Comparison of ENCODE assay signal across 8 cellular contexts in the genomic region with DNA sequence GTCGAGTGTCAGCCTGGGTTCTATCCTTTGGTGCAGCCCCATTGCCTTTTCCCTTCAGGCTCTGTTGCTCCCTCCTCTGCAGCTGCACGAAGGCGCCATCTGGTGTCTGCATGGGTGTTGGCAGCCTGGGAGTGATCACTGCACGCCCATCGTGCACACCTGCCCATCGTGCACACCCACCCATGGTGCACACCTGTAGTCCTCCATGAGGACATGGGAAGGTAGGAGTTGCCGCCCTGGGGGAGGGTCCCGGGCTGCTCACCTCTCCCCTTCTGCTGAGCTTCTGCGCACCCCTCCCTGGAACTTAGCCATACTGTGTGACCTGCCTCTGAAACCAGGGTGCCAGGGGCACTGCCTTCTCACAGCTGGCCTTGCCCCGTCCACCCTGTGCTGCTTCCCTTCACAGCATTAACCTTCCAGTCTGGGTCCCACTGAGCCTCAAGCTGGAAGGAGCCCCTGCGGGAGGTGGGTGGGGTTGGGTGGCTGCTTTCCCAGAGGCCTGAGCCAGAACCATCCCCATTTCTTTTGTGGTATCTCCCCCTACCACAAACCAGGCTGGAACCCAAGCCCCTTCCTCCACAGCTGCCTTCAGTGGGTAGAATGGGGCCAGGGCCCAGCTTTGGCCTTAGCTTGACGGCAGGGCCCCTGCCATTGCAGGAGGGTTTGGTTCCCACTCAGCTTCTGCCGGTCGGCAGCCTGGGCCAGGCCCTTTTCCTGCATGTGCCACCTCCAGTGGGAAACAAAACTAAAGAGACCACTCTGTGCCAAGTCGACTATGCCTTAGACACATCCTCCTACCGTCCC. TPM values are rescaled to one million over a fixed set of nuclear protein-coding genes. Genes with fewer than 3 reads are reported as not detected.
DNase-seq lines count a peak whose midpoint lies in the region; ATAC-seq and TF ChIP-seq lines count a peak whose summit lies in the region.

No MANE protein-coding gene starts in this region.

- no peak overlapping the region for H3K4me3 Mint-ChIP-seq in activated CD4-positive, alpha-beta memory T cell treated with anti-CD3 and anti-CD28 coated beads for 36 hours

- H3K27ac Mint-ChIP-seq in activated CD4-positive, alpha-beta memory T cell treated with anti-CD3 and anti-CD28 coated beads for 36 hours = no peak overlapping the region

- H3K9me3 ChIP-seq in HEK293 (ENCODE audit: control insufficient read depth, insufficient read depth, low read depth, low read length) = no peaks in the 10 kb centered on the region

- intact Hi-C loops in activated CD4-positive, alpha-beta memory T cell treated with anti-CD3 and anti-CD28 coated beads for 36 hours (cut with micrococcal nuclease) = loop anchor here (1.0 to 5.0 kb wide), 3 partner anchors 45 to 406 kb away; no protein-coding TSS in a partner anchor
- intact Hi-C loops in dorsolateral prefrontal cortex (cut with DNase I) = loop anchor here (1.0 to 10.0 kb wide), 5 partner anchors 45 to 404 kb away; a partner anchor contains a TSS

- TF ChIP-seq CTCF in HEK293 (tag by site-specific recombination; IDR thresholded peaks at IDR 0.05) = peak; percentile 92
- peak; percentile 53 to 96 (median 91) for TF ChIP-seq CTCF in dorsolateral prefrontal cortex (IDR thresholded peaks at IDR 0.05 in 54 of 56, conservative IDR thresholded peaks at IDR 0.05 in 2 of 56; ENCODE audit: low read depth in 1 of 56, partially characterized antibody in 56 of 56)

- H3K36me3 Mint-ChIP-seq in activated CD4-positive, alpha-beta memory T cell treated with anti-CD3 and anti-CD28 coated beads for 36 hours = peaks cover 12% of the 10 kb centered on the region

- H3K27me3 Mint-ChIP-seq in activated CD4-positive, alpha-beta memory T cell treated with anti-CD3 and anti-CD28 coated beads for 36 hours = no peaks in the 10 kb centered on the region

- CTCF ChIA-PET in HEK293 (lab: Yijun Ruan, JAX) = interaction anchor here (0.6 to 4.9 kb wide), 18 partner anchors 12 to 408 kb away, joined by 3 to 62 read pairs (median 3); a partner anchor contains a TSS
- CTCF ChIA-PET in activated CD4-positive, alpha-beta memory T cell treated with anti-CD3 and anti-CD28 coated beads for 36 hours (lab: Charles Lee) = interaction anchor here (0.6 to 5.4 kb wide), 18 partner anchors 8 to 976 kb away, joined by 3 to 62 read pairs (median 3); a partner anchor contains a TSS

- POLR2A ChIA-PET in HEK293 (lab: Yijun Ruan, JAX) = interaction anchor here (1.2 kb wide), 1 partner anchor 45 kb away, joined by 3 read pairs; no protein-coding TSS in a partner anchor
- POLR2A ChIA-PET in activated CD4-positive, alpha-beta memory T cell treated with anti-CD3 and anti-CD28 coated beads for 36 hours (lab: Charles Lee) = interaction anchor here (0.8 to 1.4 kb wide), 3 partner anchors 36 to 53 kb away, joined by 3 read pairs; a partner anchor contains a TSS

- DNase-seq in COR-L47 (lab: John Stamatoyannopoulos, UW) (peak; percentile 85), NCI-H69 (lab: John Stamatoyannopoulos, UW) (peak; percentile 75), dorsolateral prefrontal cortex (peak; percentile 73 to 86 (median 82)), midbrain (lab: John Stamatoyannopoulos, UW) (peak; percentile 71)
- peak; percentile 87 for DNase-seq in activated CD4-positive, alpha-beta memory T cell treated with anti-CD3 and anti-CD28 coated beads for 36 hours
- DNase-seq in stimulated activated CD8-positive, alpha-beta memory T cell treated with anti-CD3 and anti-CD28 coated beads, Interleukin-4, amount 100 ng/mL, for 24 hours (ENCODE audit: low read depth) = peak; percentile 65

- ATAC-seq in GM18873 (IDR thresholded peaks at IDR 0.05; ENCODE audit: low FRiP score, unreplicated experiment) = no peak

- H3K27me3 ChIP-seq in dorsolateral prefrontal cortex = no peaks in the 10 kb centered on the region

- peaks cover 10% of the 10 kb centered on the region; the same call in 1 of the 2 replicates for H3K4me1 ChIP-seq in HEK293 (ENCODE audit: control insufficient read depth, insufficient read depth, low read length)

- H3K4me3 ChIP-seq in HEK293 (ENCODE audit: low read depth, low read length) = no peak overlapping the region
- H3K4me3 ChIP-seq in dorsolateral prefrontal cortex = no peak overlapping the region

- no peak overlapping the region for H3K27ac ChIP-seq in HEK293 (ENCODE audit: extremely low read depth, low read depth, low read length)
- peak overlapping the region in 50 of 59 donors; percentile 4 to 98 (median 92) for H3K27ac ChIP-seq in dorsolateral prefrontal cortex

- H3K36me3 ChIP-seq in HEK293 (ENCODE audit: control insufficient read depth in 2 of 2, insufficient read depth in 1 of 2, low read length in 2 of 2) = peaks cover 0 to 54% of the 10 kb centered on the region in 2 experiments; a peak in 2 of 3 replicates

- H3K9me3 Mint-ChIP-seq in activated CD4-positive, alpha-beta memory T cell treated with anti-CD3 and anti-CD28 coated beads for 36 hours = no peaks in the 10 kb centered on the region

- peaks cover 4% of the 10 kb centered on the region for H3K4me1 Mint-ChIP-seq in activated CD4-positive, alpha-beta memory T cell treated with anti-CD3 and anti-CD28 coated beads for 36 hours (ENCODE audit: low read depth)

TF ChIP-seq in HEK293, 187 proteins besides CTCF, POLR2A, EP300 and RAD21 (continues in another document):
- peak; percentile 70 for TF ChIP-seq KLF9 (tag by site-specific recombination; IDR thresholded peaks at IDR 0.05; ENCODE audit: low read depth)
- TF ChIP-seq, protein P1, sequence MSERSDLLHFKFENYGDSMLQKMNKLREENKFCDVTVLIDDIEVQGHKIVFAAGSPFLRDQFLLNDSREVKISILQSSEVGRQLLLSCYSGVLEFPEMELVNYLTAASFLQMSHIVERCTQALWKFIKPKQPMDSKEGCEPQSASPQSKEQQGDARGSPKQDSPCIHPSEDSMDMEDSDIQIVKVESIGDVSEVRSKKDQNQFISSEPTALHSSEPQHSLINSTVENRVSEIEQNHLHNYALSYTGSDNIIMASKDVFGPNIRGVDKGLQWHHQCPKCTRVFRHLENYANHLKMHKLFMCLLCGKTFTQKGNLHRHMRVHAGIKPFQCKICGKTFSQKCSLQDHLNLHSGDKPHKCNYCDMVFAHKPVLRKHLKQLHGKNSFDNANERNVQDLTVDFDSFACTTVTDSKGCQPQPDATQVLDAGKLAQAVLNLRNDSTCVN (tag by site-specific recombination; optimal IDR thresholded peaks at IDR 0.05) = peak; percentile 43
- no peak for TF ChIP-seq ZNF223 (tag by site-specific recombination; IDR thresholded peaks at IDR 0.05)
- TF ChIP-seq ZNF571 (tag by site-specific recombination; IDR thresholded peaks at IDR 0.05) = no peak
- TF ChIP-seq ZNF138 (tag by site-specific recombination; IDR thresholded peaks at IDR 0.05; ENCODE audit: borderline replicate concordance) = no peak
- TF ChIP-seq ZNF266 (tag by site-specific recombination; IDR thresholded peaks at IDR 0.05; ENCODE audit: low read depth) = no peak
- no peak for TF ChIP-seq ZNF37A (tag by site-specific recombination; IDR thresholded peaks at IDR 0.05)
- TF ChIP-seq KLF10 (tag by site-specific recombination; IDR thresholded peaks at IDR 0.05) = no peak
- no peak for TF ChIP-seq YY1 (tag by site-specific recombination; IDR thresholded peaks at IDR 0.05)
- no peak for TF ChIP-seq GLIS2 (tag by site-specific recombination; IDR thresholded peaks at IDR 0.05)
- TF ChIP-seq SALL2 (tag by site-specific recombination; IDR thresholded peaks at IDR 0.05; ENCODE audit: borderline replicate concordance) = no peak
- TF ChIP-seq KLF16 (tag by site-specific recombination; IDR thresholded peaks at IDR 0.05) = 0 out of 2 replicates have a peak, but pooled peaks have one; percentile 30
- TF ChIP-seq, protein P2, sequence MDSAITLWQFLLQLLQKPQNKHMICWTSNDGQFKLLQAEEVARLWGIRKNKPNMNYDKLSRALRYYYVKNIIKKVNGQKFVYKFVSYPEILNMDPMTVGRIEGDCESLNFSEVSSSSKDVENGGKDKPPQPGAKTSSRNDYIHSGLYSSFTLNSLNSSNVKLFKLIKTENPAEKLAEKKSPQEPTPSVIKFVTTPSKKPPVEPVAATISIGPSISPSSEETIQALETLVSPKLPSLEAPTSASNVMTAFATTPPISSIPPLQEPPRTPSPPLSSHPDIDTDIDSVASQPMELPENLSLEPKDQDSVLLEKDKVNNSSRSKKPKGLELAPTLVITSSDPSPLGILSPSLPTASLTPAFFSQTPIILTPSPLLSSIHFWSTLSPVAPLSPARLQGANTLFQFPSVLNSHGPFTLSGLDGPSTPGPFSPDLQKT (IDR thresholded peaks at IDR 0.05; ENCODE audit: borderline replicate concordance, low read depth, low read length) = no peak
- TF ChIP-seq, protein P3, sequence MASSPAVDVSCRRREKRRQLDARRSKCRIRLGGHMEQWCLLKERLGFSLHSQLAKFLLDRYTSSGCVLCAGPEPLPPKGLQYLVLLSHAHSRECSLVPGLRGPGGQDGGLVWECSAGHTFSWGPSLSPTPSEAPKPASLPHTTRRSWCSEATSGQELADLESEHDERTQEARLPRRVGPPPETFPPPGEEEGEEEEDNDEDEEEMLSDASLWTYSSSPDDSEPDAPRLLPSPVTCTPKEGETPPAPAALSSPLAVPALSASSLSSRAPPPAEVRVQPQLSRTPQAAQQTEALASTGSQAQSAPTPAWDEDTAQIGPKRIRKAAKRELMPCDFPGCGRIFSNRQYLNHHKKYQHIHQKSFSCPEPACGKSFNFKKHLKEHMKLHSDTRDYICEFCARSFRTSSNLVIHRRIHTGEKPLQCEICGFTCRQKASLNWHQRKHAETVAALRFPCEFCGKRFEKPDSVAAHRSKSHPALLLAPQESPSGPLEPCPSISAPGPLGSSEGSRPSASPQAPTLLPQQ (tag by site-specific recombination; IDR thresholded peaks at IDR 0.05) = peak; percentile 36; the same call in 1 of the 2 replicates
- no peak for TF ChIP-seq ZFP3 (tag by site-specific recombination; IDR thresholded peaks at IDR 0.05; ENCODE audit: low read depth)
- peak; percentile 79 for TF ChIP-seq SCRT1 (tag by site-specific recombination; IDR thresholded peaks at IDR 0.05; ENCODE audit: borderline replicate concordance)

RNA-seq across cellular contexts. Expression of a gene that starts 2.9 kb away (rescaled TPM):
- total RNA-seq in activated CD4-positive, alpha-beta memory T cell treated with anti-CD3 and anti-CD28 coated beads for 36 hours = 1 to 10 TPM; 2.9 to 3.1 TPM
- 1 to 10 TPM in 110 of 120 experiments, under 1 TPM in 8, not detected in 2; 0.26 to 6.7 (median 2.2) TPM for total RNA-seq in dorsolateral prefrontal cortex

RNA-seq across cellular contexts. Expression of a gene that starts 7.9 kb away (rescaled TPM):
- 100 to 1,000 TPM; 185 to 193 TPM for total RNA-seq in activated CD4-positive, alpha-beta memory T cell treated with anti-CD3 and anti-CD28 coated beads for 36 hours
- 10 to 100 TPM; 21.1 to 56.9 (median 38.9) TPM for total RNA-seq in dorsolateral prefrontal cortex

RNA-seq across cellular contexts. Expression of a gene that starts 15.2 kb away (rescaled TPM):
- 10 to 100 TPM; 10.1 to 10.7 TPM for total RNA-seq in activated CD4-positive, alpha-beta memory T cell treated with anti-CD3 and anti-CD28 coated beads for 36 hours
- 10 to 100 TPM in 108 of 120 experiments, 1 to 10 TPM in 12; 5.4 to 42.1 (median 16.4) TPM for total RNA-seq in dorsolateral prefrontal cortex

RNA-seq across cellular contexts. Expression of a gene that starts 35.7 kb away (rescaled TPM):
- 10 to 100 TPM in 1 of 2 experiments, 1 to 10 TPM in 1; 10.0 to 11.7 TPM for total RNA-seq in activated CD4-positive, alpha-beta memory T cell treated with anti-CD3 and anti-CD28 coated beads for 36 hours
- 10 to 100 TPM; 10.9 to 28.1 (median 18.3) TPM for total RNA-seq in dorsolateral prefrontal cortex

RNA-seq across cellular contexts. Expression of a gene that starts 39.7 kb away (rescaled TPM):
- total RNA-seq in activated CD4-positive, alpha-beta memory T cell treated with anti-CD3 and anti-CD28 coated beads for 36 hours = 10 to 100 TPM; 27.1 to 29.9 TPM
- total RNA-seq in dorsolateral prefrontal cortex = 10 to 100 TPM; 12.2 to 79.2 (median 26.9) TPM
